Comparison of ENCODE assay signal across 11 cellular contexts in the genomic region with DNA sequence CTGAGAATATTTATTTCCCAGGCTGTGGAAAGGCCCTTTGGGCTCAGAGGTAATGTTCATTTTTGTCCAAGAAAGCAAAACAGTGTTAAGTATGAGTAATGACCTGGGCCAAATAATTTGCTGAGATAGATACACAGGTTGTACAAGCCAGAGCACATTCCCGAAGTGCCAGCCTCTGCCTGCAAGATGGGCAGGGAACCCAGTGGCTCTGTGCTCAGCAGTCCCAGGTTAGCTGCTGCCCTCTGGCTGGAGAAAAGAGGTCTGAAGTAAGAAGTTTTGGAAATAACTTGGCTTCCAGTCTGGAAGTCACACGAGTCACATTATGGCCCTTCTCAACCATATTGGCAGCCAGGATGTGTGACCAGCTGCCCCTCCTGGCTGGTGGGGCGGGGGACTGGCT. TPM values are rescaled to one million over a fixed set of nuclear protein-coding genes. Genes with fewer than 3 reads are reported as not detected.
DNase-seq lines count a peak whose midpoint lies in the region; ATAC-seq, FAIRE-seq and TF ChIP-seq lines count a peak whose summit lies in the region.
"Had no signal": no experiment of that assay in that cellular context is flagged by ENCODE, and none has a peak within 500 bp of the region (broad histone marks: within the 10 kb centered on the region; RNA-seq: fewer than 3 reads in every experiment).

No MANE protein-coding gene starts in this region.

- H3K4me3 ChIP-seq in choroid plexus epithelial cell (ENCODE audit: low read depth, low read length), result no peak overlapping the region
- H3K4me3 ChIP-seq in left lung, result no peak overlapping the region
- H3K4me3 ChIP-seq: smooth muscle cell had no signal

- H3K4me3 Mint-ChIP-seq in glutamatergic neuron (ENCODE audit: unreplicated experiment), result no peak overlapping the region
- H3K4me3 Mint-ChIP-seq: dendritic cell treated with granulocyte-macrophage colony-stimulating factor and Interleukin-4, amounts not matched to agents 40 ng/mL and 50 ng/mL, for 4 days had no signal

- peak overlapping the region; percentile 22 to 67 for H3K27ac ChIP-seq in left lung

- peak; percentile 20 for FAIRE-seq in urothelium cell line (lab: Jason Lieb, UNC)
- FAIRE-seq: TTC549 had no signal

- peak; percentile 85 for ATAC-seq in left lung
- no peak for ATAC-seq in GM19023 (IDR thresholded peaks at IDR 0.05; ENCODE audit: unreplicated experiment)

- no peaks in the 10 kb centered on the region for H3K9me3 Mint-ChIP-seq in glutamatergic neuron (ENCODE audit: unreplicated experiment)
- H3K9me3 Mint-ChIP-seq: dendritic cell treated with granulocyte-macrophage colony-stimulating factor and Interleukin-4, amounts not matched to agents 40 ng/mL and 50 ng/mL, for 4 days had no signal

- intact Hi-C loops in left lung (cut with DNase I), result no loop called here

- H3K27me3 Mint-ChIP-seq in glutamatergic neuron (ENCODE audit: unreplicated experiment), result peaks cover 5% of the 10 kb centered on the region
- H3K27me3 Mint-ChIP-seq: dendritic cell treated with granulocyte-macrophage colony-stimulating factor and Interleukin-4, amounts not matched to agents 40 ng/mL and 50 ng/mL, for 4 days had no signal

- H3K27me3 ChIP-seq in left lung, result no peaks in the 10 kb centered on the region

- peak; percentile 13 for DNase-seq in DMS53 (lab: John Stamatoyannopoulos, UW)
- no peak for DNase-seq in DMS53 treated with DMSO at 0.1 percent for 48 hours (lab: John Stamatoyannopoulos, UW; ENCODE audit: unreplicated experiment)
- peak; percentile 37 for DNase-seq in choroid plexus epithelial cell (ENCODE audit: low read depth)
- DNase-seq in left lung, result peak in 1 of 2 donors; percentile 59
- DNase-seq in urothelium cell line (ENCODE audit: low spot score), result no peak
- no peak for DNase-seq in GM19240 (ENCODE audit: insufficient read length, low spot score)
- no peak for DNase-seq in glutamatergic neuron

- no peaks in the 10 kb centered on the region for H3K36me3 ChIP-seq in left lung

- H3K4me1 Mint-ChIP-seq in glutamatergic neuron (ENCODE audit: low read depth, unreplicated experiment), result peaks cover 2% of the 10 kb centered on the region

- TF ChIP-seq CTCF in choroid plexus epithelial cell (conservative IDR thresholded peaks at IDR 0.05; ENCODE audit: low read depth, low read length), result peak; percentile 48
- peak in 1 of 2 donors; percentile 10 for TF ChIP-seq CTCF in left lung (IDR thresholded peaks at IDR 0.05)
- no peak for TF ChIP-seq CTCF in glutamatergic neuron (IDR thresholded peaks at IDR 0.05; ENCODE audit: partially characterized antibody, unreplicated experiment)

- H3K9me3 ChIP-seq in left lung, result no peaks in the 10 kb centered on the region

- no peak overlapping the region for H3K27ac Mint-ChIP-seq in glutamatergic neuron (ENCODE audit: unreplicated experiment)
- H3K27ac Mint-ChIP-seq: dendritic cell treated with granulocyte-macrophage colony-stimulating factor and Interleukin-4, amounts not matched to agents 40 ng/mL and 50 ng/mL, for 4 days had no signal

- H3K36me3 Mint-ChIP-seq in glutamatergic neuron (ENCODE audit: unreplicated experiment), result no peaks in the 10 kb centered on the region

- H3K4me1 ChIP-seq in left lung, result peaks cover 7 to 11% of the 10 kb centered on the region in 2 donors

RNA-seq across cellular contexts. Expression of a gene that starts 20.2 kb away (rescaled TPM):
- total RNA-seq in left lung (10 to 100 TPM; 17.1 to 20.0 TPM), glutamatergic neuron (ENCODE audit: unreplicated experiment) (not detected)

Comparison
In these comparisons a context has a peak if more than half of its experiments do, and no peak if none do; other contexts are left out.
1. DNase-seq: peak in DMS53 (single experiment) and choroid plexus epithelial cell (single experiment); none in DMS53 treated with DMSO at 0.1 percent for 48 hours (single experiment), urothelium cell line (single experiment), GM19240 (single experiment) and glutamatergic neuron (single experiment).
2. RNA of a gene that starts 20.2 kb away (total RNA-seq): 17.1 to 20.0 TPM in left lung; not detected in glutamatergic neuron (single experiment); every median in the first group is over 10 times any median in the second.